ENCODE assay signal across 8 cellular contexts in the genomic region with DNA sequence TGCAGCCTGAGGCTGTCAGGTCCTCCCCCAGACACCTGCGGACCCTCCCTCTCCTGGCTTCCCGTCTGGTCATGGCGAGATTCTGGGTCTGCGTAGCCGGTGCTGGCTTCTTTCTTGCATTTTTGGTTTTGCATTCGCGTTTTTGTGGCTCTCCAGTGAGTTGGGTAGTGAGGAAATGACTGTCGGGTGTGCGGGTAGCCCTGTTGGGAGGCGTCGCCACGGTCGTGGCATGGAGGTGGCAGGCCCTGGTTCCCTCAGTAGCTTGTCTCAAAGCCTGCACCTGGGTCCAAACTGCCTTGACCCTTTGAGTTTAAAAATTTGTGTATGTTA. TPM values are rescaled to one million over a fixed set of nuclear protein-coding genes. Genes with fewer than 3 reads are reported as not detected.
DNase-seq lines count a peak whose midpoint lies in the region; ATAC-seq and TF ChIP-seq lines count a peak whose summit lies in the region.

No MANE protein-coding gene starts in this region.

- no peak for TF ChIP-seq CTCF in VCaP (conservative IDR thresholded peaks at IDR 0.05)
- TF ChIP-seq CTCF in choroid plexus epithelial cell (conservative IDR thresholded peaks at IDR 0.05; ENCODE audit: low read depth, low read length): no peak

- H3K27me3 ChIP-seq in BLaER1: no peaks in the 10 kb centered on the region

- H3K4me3 ChIP-seq in BLaER1 (peak overlapping the region; percentile 97), choroid plexus epithelial cell (ENCODE audit: low read depth, low read length) (peak overlapping the region; percentile 91), mesodermal cell (ENCODE audit: extremely low read depth, insufficient read depth, low read length, poor library complexity, severe bottlenecking) (peak overlapping the region; percentile 83)

- peaks cover 16% of the 10 kb centered on the region; the same call in 1 of the 2 replicates for H3K36me3 ChIP-seq in BLaER1
- peaks cover 5% of the 10 kb centered on the region for H3K36me3 ChIP-seq in mesodermal cell (ENCODE audit: control insufficient read depth, insufficient read depth, low read length)

- H3K9me3 ChIP-seq in BLaER1 (no peaks in the 10 kb centered on the region), mesodermal cell (ENCODE audit: control insufficient read depth, low read length) (no peaks in the 10 kb centered on the region)

- peaks cover 44% of the 10 kb centered on the region for H3K4me1 ChIP-seq in BLaER1
- H3K4me1 ChIP-seq in mesodermal cell (ENCODE audit: control insufficient read depth, insufficient read depth, low read length, poor library complexity, severe bottlenecking): peaks cover 12% of the 10 kb centered on the region

- 6 to 8% methylated on average over 3 to 10 of the region's 13 CpGs for WGBS in mesodermal cell (ENCODE audit: insufficient coverage in 2 of 2), 2 experiments

- H3K4me3 Mint-ChIP-seq in stimulated activated memory B cell treated with anti-CD40 and anti-IgM and Interleukin-4, amounts not matched to agents 10 μg/mL and 1 μg/mL and 100 μg/mL, for 72 hours: peak overlapping the region; percentile 93

- H3K27ac ChIP-seq in BLaER1: peak overlapping the region; percentile 96
- H3K27ac ChIP-seq in VCaP: peak overlapping the region; percentile 91
- no peak overlapping the region for H3K27ac ChIP-seq in mesodermal cell (ENCODE audit: low read depth, low read length, severe bottlenecking)

- H3K27ac Mint-ChIP-seq in stimulated activated memory B cell treated with anti-CD40 and anti-IgM and Interleukin-4, amounts not matched to agents 10 μg/mL and 1 μg/mL and 100 μg/mL, for 72 hours: peak overlapping the region; percentile 99

- peak overlapping the region; percentile 94 for H3K9ac ChIP-seq in BLaER1

- H4K20me1 ChIP-seq in BLaER1: peaks cover 37% of the 10 kb centered on the region

- H3K4me1 Mint-ChIP-seq in stimulated activated memory B cell treated with anti-CD40 and anti-IgM and Interleukin-4, amounts not matched to agents 10 μg/mL and 1 μg/mL and 100 μg/mL, for 72 hours: peaks cover 45% of the 10 kb centered on the region

- H3K36me3 Mint-ChIP-seq in stimulated activated memory B cell treated with anti-CD40 and anti-IgM and Interleukin-4, amounts not matched to agents 10 μg/mL and 1 μg/mL and 100 μg/mL, for 72 hours: peaks cover 20% of the 10 kb centered on the region

- H3K27me3 Mint-ChIP-seq in stimulated activated memory B cell treated with anti-CD40 and anti-IgM and Interleukin-4, amounts not matched to agents 10 μg/mL and 1 μg/mL and 100 μg/mL, for 72 hours: no peaks in the 10 kb centered on the region

- no peaks in the 10 kb centered on the region for H3K9me3 Mint-ChIP-seq in stimulated activated memory B cell treated with anti-CD40 and anti-IgM and Interleukin-4, amounts not matched to agents 10 μg/mL and 1 μg/mL and 100 μg/mL, for 72 hours

- peak; percentile 32 for ATAC-seq in GM19328 (IDR thresholded peaks at IDR 0.05; ENCODE audit: unreplicated experiment)
- peak; percentile 30 for ATAC-seq in HG03442 (IDR thresholded peaks at IDR 0.05; ENCODE audit: unreplicated experiment)
- peak; percentile 76 for ATAC-seq in stimulated activated memory B cell treated with anti-CD40 and anti-IgM and Interleukin-4, amounts not matched to agents 10 μg/mL and 1 μg/mL and 100 μg/mL, for 72 hours

- H3K4me2 ChIP-seq in BLaER1: peak overlapping the region; percentile 73

- DNase-seq in choroid plexus epithelial cell (ENCODE audit: low read depth) (no peak), NCI-H510A treated with DMSO at 0.1 percent for 48 hours (lab: John Stamatoyannopoulos, UW) (no peak)

RNA-seq across cellular contexts. Expression of a gene that starts 0.3 kb away (rescaled TPM):
- 9.1 TPM for polyA plus RNA-seq in mesodermal cell (2013, experiment 1 of 2)
- 10.6 TPM for polyA plus RNA-seq in mesodermal cell (2013, experiment 2 of 2)

RNA-seq across cellular contexts. Expression of a gene that starts 0.6 kb away (rescaled TPM):
- polyA plus RNA-seq in mesodermal cell (2013, experiment 1 of 2): 27.6 TPM
- polyA plus RNA-seq in mesodermal cell (2013, experiment 2 of 2): 25.2 TPM

RNA-seq across cellular contexts. Expression of a gene that starts 47.9 kb away (rescaled TPM):
- polyA plus RNA-seq in mesodermal cell (2013, experiment 1 of 2): not detected
- not detected for polyA plus RNA-seq in mesodermal cell (2013, experiment 2 of 2)
